In the genomic region with DNA sequence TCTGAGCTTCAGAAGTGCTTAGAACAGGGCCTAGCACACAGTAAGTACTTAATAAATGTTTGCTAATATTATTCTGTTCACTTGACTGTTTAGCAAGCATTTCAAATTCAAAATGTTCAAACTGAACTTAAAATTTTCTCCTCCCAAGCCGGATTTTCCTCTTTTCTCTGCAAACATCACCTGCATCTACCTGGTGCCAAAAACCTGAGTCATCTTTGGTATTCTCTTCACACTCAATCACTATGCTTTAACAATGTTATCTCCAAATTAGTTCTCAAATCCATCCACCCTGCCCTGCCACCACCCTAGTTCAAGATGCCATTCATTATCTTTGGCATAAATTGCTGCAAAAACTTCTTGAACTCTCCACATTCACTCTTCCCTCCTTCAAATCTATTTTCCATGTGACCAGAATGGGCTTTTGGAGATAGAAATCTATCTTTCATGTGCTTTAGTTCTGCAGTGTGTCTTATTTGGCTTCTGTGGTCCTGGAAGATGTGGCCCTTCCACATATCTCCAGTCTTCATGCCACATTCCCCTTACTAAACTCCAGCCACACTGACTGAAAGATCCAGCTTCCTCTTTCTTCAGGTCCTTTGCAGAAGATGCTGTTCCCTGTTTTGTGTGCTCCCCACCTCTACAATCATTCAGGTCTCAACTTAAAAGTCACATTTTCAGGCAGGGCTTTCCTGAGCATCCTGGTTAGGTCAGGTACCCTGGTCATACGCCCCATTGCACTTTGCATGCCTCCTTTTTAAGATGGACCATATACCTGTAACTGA, we compare ENCODE assay signal across 10 cellular contexts. TPM values are rescaled to one million over a fixed set of nuclear protein-coding genes. Genes with fewer than 3 reads are reported as not detected.
DNase-seq lines count a peak whose midpoint lies in the region; ATAC-seq and TF ChIP-seq lines count a peak whose summit lies in the region.
"Had no signal": no experiment of that assay in that cellular context is flagged by ENCODE, and none has a peak within 500 bp of the region (broad histone marks: within the 10 kb centered on the region; RNA-seq: fewer than 3 reads in every experiment).

No MANE protein-coding gene starts in this region.

- CTCF ChIA-PET in activated CD8-positive, alpha-beta T cell treated with anti-CD3 and anti-CD28 coated beads, Interleukin-2, amount 10 ng/mL, durations not matched to agents 7 days and 5 days (lab: Charles Lee) = interaction anchor here (0.5 kb wide), 1 partner anchor 237 kb away, joined by 3 read pairs; no protein-coding TSS in a partner anchor

- H3K27me3 ChIP-seq in Karpas-422 (ENCODE audit: low read length) (no peaks in the 10 kb centered on the region), body of pancreas (no peaks in the 10 kb centered on the region)

- no peak for ATAC-seq in activated CD8-positive, alpha-beta T cell treated with anti-CD3 and anti-CD28 coated beads, Interleukin-2, amount 10 ng/mL, durations not matched to agents 7 days and 5 days
- no peak for ATAC-seq in body of pancreas
- ATAC-seq: sciatic nerve had no signal

- peaks cover 38% of the 10 kb centered on the region for H3K4me1 Mint-ChIP-seq in T-helper 1 cell treated with Interleukin-12 subunit alpha and Interleukin-12 subunit beta and Interleukin-4 antibody, amounts not matched to agents 30 μg/mL and 1 μg/mL, for 36 hours (ENCODE audit: low read depth)
- peaks cover 49% of the 10 kb centered on the region for H3K4me1 Mint-ChIP-seq in activated CD8-positive, alpha-beta T cell treated with anti-CD3 and anti-CD28 coated beads, Interleukin-2, amount 10 ng/mL, durations not matched to agents 7 days and 5 days (ENCODE audit: low read depth)
- H3K4me1 Mint-ChIP-seq in nephron progenitor cell (peaks cover 24% of the 10 kb centered on the region), progenitor cell of endocrine pancreas (ENCODE audit: low read depth) (peaks cover 19% of the 10 kb centered on the region)

- no peak overlapping the region for H2AFZ ChIP-seq in Karpas-422 (ENCODE audit: low read length)

- no peaks in the 10 kb centered on the region for H3K27me3 Mint-ChIP-seq in T-helper 1 cell treated with Interleukin-12 subunit alpha and Interleukin-12 subunit beta and Interleukin-4 antibody, amounts not matched to agents 30 μg/mL and 1 μg/mL, for 36 hours (ENCODE audit: low read depth)
- no peaks in the 10 kb centered on the region for H3K27me3 Mint-ChIP-seq in activated CD8-positive, alpha-beta T cell treated with anti-CD3 and anti-CD28 coated beads, Interleukin-2, amount 10 ng/mL, durations not matched to agents 7 days and 5 days (ENCODE audit: low read depth)
- H3K27me3 Mint-ChIP-seq in nephron progenitor cell (ENCODE audit: low read depth, poor library complexity) = peaks cover 3% of the 10 kb centered on the region
- H3K27me3 Mint-ChIP-seq in progenitor cell of endocrine pancreas = no peaks in the 10 kb centered on the region

- H3K27ac ChIP-seq in Karpas-422 (ENCODE audit: low read length) = no peak overlapping the region
- no peak overlapping the region for H3K27ac ChIP-seq in body of pancreas

- WGBS in body of pancreas, 2 donors = 57 to 73% methylated on average over 2 of the region's 2 CpGs

- peaks cover under 1% of the 10 kb centered on the region for H3K9me3 Mint-ChIP-seq in T-helper 1 cell treated with Interleukin-12 subunit alpha and Interleukin-12 subunit beta and Interleukin-4 antibody, amounts not matched to agents 30 μg/mL and 1 μg/mL, for 36 hours
- H3K9me3 Mint-ChIP-seq in activated CD8-positive, alpha-beta T cell treated with anti-CD3 and anti-CD28 coated beads, Interleukin-2, amount 10 ng/mL, durations not matched to agents 7 days and 5 days (ENCODE audit: insufficient read depth) = no peaks in the 10 kb centered on the region
- H3K9me3 Mint-ChIP-seq in nephron progenitor cell (peaks cover 42% of the 10 kb centered on the region), progenitor cell of endocrine pancreas (ENCODE audit: low read depth) (peaks cover 3% of the 10 kb centered on the region)

- H3K27ac Mint-ChIP-seq in T-helper 1 cell treated with Interleukin-12 subunit alpha and Interleukin-12 subunit beta and Interleukin-4 antibody, amounts not matched to agents 30 μg/mL and 1 μg/mL, for 36 hours = no peak overlapping the region
- H3K27ac Mint-ChIP-seq in activated CD8-positive, alpha-beta T cell treated with anti-CD3 and anti-CD28 coated beads, Interleukin-2, amount 10 ng/mL, durations not matched to agents 7 days and 5 days = no peak overlapping the region
- H3K27ac Mint-ChIP-seq in nephron progenitor cell = no peak overlapping the region
- H3K27ac Mint-ChIP-seq in progenitor cell of endocrine pancreas = no peak overlapping the region

- H3K4me3 ChIP-seq in Karpas-422 (ENCODE audit: low read length) = peak overlapping the region; percentile 84
- no peak overlapping the region for H3K4me3 ChIP-seq in body of pancreas

- H3K9me3 ChIP-seq in Karpas-422 (ENCODE audit: low read length) = no peaks in the 10 kb centered on the region
- H3K9me3 ChIP-seq in body of pancreas = no peaks in the 10 kb centered on the region

- peak overlapping the region; percentile 97 for H3K4me2 ChIP-seq in Karpas-422 (ENCODE audit: low read depth, low read length, poor library complexity, severe bottlenecking)

- H3K9me2 ChIP-seq in Karpas-422 (replicated peaks; ENCODE audit: insufficient read depth, low read length) = no peaks in the 10 kb centered on the region

- H3K36me3 ChIP-seq in Karpas-422 (ENCODE audit: insufficient read depth, low read length) = peaks cover 39% of the 10 kb centered on the region
- no peaks in the 10 kb centered on the region for H3K36me3 ChIP-seq in body of pancreas (replicated peaks in 1 of 2; ENCODE audit: insufficient read depth in 1 of 2, low read depth in 2 of 2)

- POLR2A ChIA-PET in activated CD8-positive, alpha-beta T cell treated with anti-CD3 and anti-CD28 coated beads, Interleukin-2, amount 10 ng/mL, durations not matched to agents 7 days and 5 days (lab: Charles Lee) = interaction anchor here (2.3 kb wide), 1 partner anchor 24 kb away, joined by 11 read pairs; the partner anchor contains the start of gene NOD1

- no peak for DNase-seq in T-helper 1 cell
- peak; percentile 44 for DNase-seq in Karpas-422
- DNase-seq in activated CD8-positive, alpha-beta T cell treated with anti-CD3 and anti-CD28 coated beads, Interleukin-2, amount 10 ng/mL, durations not matched to agents 7 days and 5 days = no peak
- no peak for DNase-seq in nephron progenitor cell
- DNase-seq in body of pancreas = no peak
- no peak for DNase-seq in progenitor cell of endocrine pancreas (ENCODE audit: low spot score, unreplicated experiment)
- DNase-seq in activated effector memory CD4-positive, alpha-beta T cell treated with anti-CD3 and anti-CD28 coated beads, Interleukin-2, amount 50 U/mL, for 16 hours = no peak
- DNase-seq: activated CD4-positive, CD25-positive, alpha-beta regulatory T cell had no signal

- peak overlapping the region; percentile 83; the same call in 1 of the 2 replicates for H3K9ac ChIP-seq in Karpas-422 (ENCODE audit: low read length)

- peaks cover 28% of the 10 kb centered on the region for H3K4me1 ChIP-seq in Karpas-422 (ENCODE audit: low read length)
- peaks cover 28% of the 10 kb centered on the region for H3K4me1 ChIP-seq in body of pancreas

- peaks cover 19% of the 10 kb centered on the region for H3K36me3 Mint-ChIP-seq in T-helper 1 cell treated with Interleukin-12 subunit alpha and Interleukin-12 subunit beta and Interleukin-4 antibody, amounts not matched to agents 30 μg/mL and 1 μg/mL, for 36 hours (ENCODE audit: low read depth)
- peaks cover 35% of the 10 kb centered on the region for H3K36me3 Mint-ChIP-seq in activated CD8-positive, alpha-beta T cell treated with anti-CD3 and anti-CD28 coated beads, Interleukin-2, amount 10 ng/mL, durations not matched to agents 7 days and 5 days (ENCODE audit: low read depth)
- H3K36me3 Mint-ChIP-seq in nephron progenitor cell (ENCODE audit: low read depth) (peaks cover 79% of the 10 kb centered on the region), progenitor cell of endocrine pancreas (ENCODE audit: insufficient read depth) (peaks cover 9% of the 10 kb centered on the region)

- H4K20me1 ChIP-seq in Karpas-422 (ENCODE audit: insufficient read depth, low read depth, low read length) = 0 out of 2 replicates have a peak, but pooled peaks cover 6% of the 10 kb centered on the region

- peaks cover 56% of the 10 kb centered on the region for H3K79me2 ChIP-seq in Karpas-422 (ENCODE audit: low read length)

- intact Hi-C loops in body of pancreas (cut with DNase I) = no loop called here

- no peak for TF ChIP-seq CTCF in nephron progenitor cell (IDR thresholded peaks at IDR 0.05)
- TF ChIP-seq CTCF in body of pancreas (IDR thresholded peaks at IDR 0.05) = no peak
- TF ChIP-seq CTCF in progenitor cell of endocrine pancreas (IDR thresholded peaks at IDR 0.05; ENCODE audit: unreplicated experiment) = no peak

- H3K4me3 Mint-ChIP-seq in T-helper 1 cell treated with Interleukin-12 subunit alpha and Interleukin-12 subunit beta and Interleukin-4 antibody, amounts not matched to agents 30 μg/mL and 1 μg/mL, for 36 hours = peak overlapping the region; percentile 2
- H3K4me3 Mint-ChIP-seq in activated CD8-positive, alpha-beta T cell treated with anti-CD3 and anti-CD28 coated beads, Interleukin-2, amount 10 ng/mL, durations not matched to agents 7 days and 5 days = peak overlapping the region; percentile 8
- H3K4me3 Mint-ChIP-seq in nephron progenitor cell = peak overlapping the region; percentile 90
- no peak overlapping the region for H3K4me3 Mint-ChIP-seq in progenitor cell of endocrine pancreas (ENCODE audit: low read depth)

- no peak for TF ChIP-seq POLR2A in body of pancreas (IDR thresholded peaks at IDR 0.05)

RNA-seq across cellular contexts. Expression of gene GGCT, which starts 2.0 kb away (rescaled TPM):
- 73.5 and 78.1 TPM in 2 replicates for total RNA-seq in Karpas-422 (2014; rRNA removed; shearing (Covaris generic); ENCODE audit: low replicate concordance)
- 10 to 100 TPM; 49.7 to 50.2 TPM for total RNA-seq in activated CD8-positive, alpha-beta T cell treated with anti-CD3 and anti-CD28 coated beads, Interleukin-2, amount 10 ng/mL, durations not matched to agents 7 days and 5 days
- 10 to 100 TPM; 13.5 to 42.2 TPM for total RNA-seq in body of pancreas
- total RNA-seq in progenitor cell of endocrine pancreas = 54.0 and 54.7 TPM in 2 replicates

RNA-seq across cellular contexts. Expression of gene NOD1, which starts 24.1 kb away (rescaled TPM):
- 4.5 and 6.7 TPM in 2 replicates for total RNA-seq in Karpas-422 (2014; rRNA removed; shearing (Covaris generic); ENCODE audit: low replicate concordance)
- 10 to 100 TPM; 22.3 to 25.2 TPM for total RNA-seq in activated CD8-positive, alpha-beta T cell treated with anti-CD3 and anti-CD28 coated beads, Interleukin-2, amount 10 ng/mL, durations not matched to agents 7 days and 5 days
- total RNA-seq in body of pancreas (1 to 10 TPM; 3.6 to 4.6 TPM), progenitor cell of endocrine pancreas (2.9 and 3.6 TPM in 2 replicates)
